9 cellular contexts compared by ENCODE assay signal in genomic region chr1:85289207-85289847, GRCh38. TPM values are rescaled to one million over a fixed set of nuclear protein-coding genes. Genes with fewer than 3 reads are reported as not detected.
A peak's percentile ranks its signal among the peaks of the same experiment; 100 is the strongest.
DNase-seq lines count a peak whose midpoint lies in the region; ATAC-seq, FAIRE-seq and TF ChIP-seq lines count a peak whose summit lies in the region.
"Had no signal": no experiment of that assay in that cellular context is flagged by ENCODE, and none has a peak within 500 bp of the region (broad histone marks: within the 10 kb centered on the region; RNA-seq: fewer than 3 reads in every experiment).

No MANE protein-coding gene starts in this region.

- TF ChIP-seq POLR2A in H54 (IDR thresholded peaks at IDR 0.05; ENCODE audit: low read depth, low read length) = no peak

- peak; percentile 97 for FAIRE-seq in H54 (lab: Jason Lieb, UNC)

- no peaks in the 10 kb centered on the region for H3K4me1 Mint-ChIP-seq in mesothelial cell of epicardium

- H3K9ac ChIP-seq in BLaER1 = no peak overlapping the region

- peak overlapping the region; percentile 73 for H3K4me2 ChIP-seq in BLaER1

- no peak overlapping the region for H3K4me3 Mint-ChIP-seq in mesothelial cell of epicardium

- no peaks in the 10 kb centered on the region for H3K27me3 ChIP-seq in BLaER1

- H4K20me1 ChIP-seq in BLaER1 = no peaks in the 10 kb centered on the region

- peaks cover 7% of the 10 kb centered on the region for H3K9me3 ChIP-seq in BLaER1

- no peaks in the 10 kb centered on the region for H3K27me3 Mint-ChIP-seq in mesothelial cell of epicardium (ENCODE audit: low read depth)

- TF ChIP-seq CTCF in mesothelial cell of epicardium (IDR thresholded peaks at IDR 0.05; ENCODE audit: unreplicated experiment) (no peak), GM13976 (IDR thresholded peaks at IDR 0.05; ENCODE audit: borderline replicate concordance, control extremely low read depth, extremely low read depth, insufficient read depth, missing control alignments) (no peak)

- in situ Hi-C loops in GM13976 (cut with MboI; ENCODE audit: low sequenced_read_pairs, unreplicated experiment) = no loop called here

- H3K4me1 ChIP-seq in BLaER1 = peaks cover 22% of the 10 kb centered on the region

- no peaks in the 10 kb centered on the region for H3K36me3 ChIP-seq in BLaER1

- ATAC-seq in HG03378 (IDR thresholded peaks at IDR 0.05; ENCODE audit: unreplicated experiment) = no peak
- ATAC-seq in HG03571 (IDR thresholded peaks at IDR 0.05; ENCODE audit: unreplicated experiment) = no peak

- H3K9me3 Mint-ChIP-seq in mesothelial cell of epicardium = no peaks in the 10 kb centered on the region

- no peak overlapping the region for H3K4me3 ChIP-seq in BLaER1

- no peak overlapping the region for H3K27ac ChIP-seq in BLaER1

- no peaks in the 10 kb centered on the region for H3K36me3 Mint-ChIP-seq in mesothelial cell of epicardium

- H3K27ac Mint-ChIP-seq in mesothelial cell of epicardium = no peak overlapping the region

- peak; percentile 42 for DNase-seq in H54 (ENCODE audit: insufficient read length, low spot score)
- DNase-seq in SIG-M5 treated with dmso at 0.1 percent for 504 hours (lab: John Stamatoyannopoulos, UW; ENCODE audit: unreplicated experiment) = peak; percentile 42
- peak; percentile 71 for DNase-seq in hepatic stellate cell (ENCODE audit: low spot score)
- no peak for DNase-seq in mesothelial cell of epicardium (ENCODE audit: low spot score in 2 of 2, unreplicated experiment in 2 of 2)
- DNase-seq in GM13976 (ENCODE audit: low spot score) = no peak
- DNase-seq: MM.1S had no signal

RNA-seq across cellular contexts. Expression of gene BCL10, which starts 12.9 kb away (rescaled TPM):
- 26.9 to 28.4 TPM (median 27.2 TPM) in 3 replicates for total RNA-seq in mesothelial cell of epicardium

RNA-seq across cellular contexts. Expression of gene C1orf52, which starts 29.9 kb away (rescaled TPM):
- 44.6 to 48.2 TPM (median 47.4 TPM) in 3 replicates for total RNA-seq in mesothelial cell of epicardium

Comparison
In these comparisons a context has a peak if more than half of its experiments do, and no peak if none do; other contexts are left out.
1. DNase-seq: peak in H54 (single experiment), SIG-M5 treated with dmso at 0.1 percent for 504 hours (single experiment) and hepatic stellate cell (single experiment); none in mesothelial cell of epicardium (0 of 2) and GM13976 (single experiment).